ENCODE assay signal across 17 cellular contexts in the genomic region with DNA sequence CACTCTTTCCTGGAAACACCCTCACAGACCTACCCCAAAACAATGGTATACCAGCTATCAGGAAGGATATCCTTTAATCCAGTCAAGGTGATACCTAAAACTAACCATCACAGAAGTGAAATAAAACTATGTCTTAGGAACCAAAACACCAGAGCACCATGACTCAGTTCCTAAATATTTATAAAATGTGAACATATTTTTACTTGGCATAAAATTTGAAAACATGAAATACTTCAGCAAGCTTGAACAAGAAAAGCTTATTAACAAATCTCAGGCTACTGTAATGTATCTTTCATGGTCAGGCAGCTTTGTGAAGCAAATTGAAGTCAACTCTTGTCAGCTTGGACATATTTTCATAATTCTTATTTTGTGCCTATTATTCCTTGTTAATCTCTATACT.
A peak's percentile ranks its signal among the peaks of the same experiment; 100 is the strongest.
DNase-seq lines count a peak whose midpoint lies in the region; ATAC-seq, FAIRE-seq and TF ChIP-seq lines count a peak whose summit lies in the region.
"Had no signal": no experiment of that assay in that cellular context is flagged by ENCODE, and none has a peak within 500 bp of the region (broad histone marks: within the 10 kb centered on the region; RNA-seq: fewer than 3 reads in every experiment).

No MANE protein-coding gene starts in this region.

- peak overlapping the region; percentile 96 for H3K27ac ChIP-seq in RWPE2 (ENCODE audit: poor library complexity, severe bottlenecking)
- peak overlapping the region; percentile 89 to 97 for H3K27ac ChIP-seq in esophagus (ENCODE audit: low read depth in 2 of 2, low read length in 1 of 2)
- H3K27ac ChIP-seq: heart left ventricle, vagina had no signal

- TF ChIP-seq CTCF in D721Med (IDR thresholded peaks at IDR 0.05; ENCODE audit: insufficient read depth, missing control alignments) = no peak
- no peak for TF ChIP-seq CTCF in RWPE2 (IDR thresholded peaks at IDR 0.05; ENCODE audit: poor library complexity, severe bottlenecking)

- H3K9me3 ChIP-seq in RWPE2 (ENCODE audit: severe bottlenecking) (no peaks in the 10 kb centered on the region), esophagus (ENCODE audit: control insufficient read depth in 2 of 2, insufficient read depth in 1 of 2, low read depth in 1 of 2, low read length in 1 of 2) (no peaks in the 10 kb centered on the region)
- H3K9me3 ChIP-seq: heart left ventricle, vagina had no signal

- H3K36me3 ChIP-seq in RWPE2 (ENCODE audit: low read depth) = no peaks in the 10 kb centered on the region
- no peaks in the 10 kb centered on the region for H3K36me3 ChIP-seq in esophagus (ENCODE audit: control insufficient read depth in 2 of 2, insufficient read depth in 2 of 2, low read length in 1 of 2)
- H3K36me3 ChIP-seq: heart left ventricle, vagina had no signal

- ATAC-seq in RWPE2 (ENCODE audit: low read depth) (peak; percentile 49), Right ventricle myocardium inferior (no peak), HG03039 (IDR thresholded peaks at IDR 0.05; ENCODE audit: unreplicated experiment) (no peak)
- ATAC-seq: activated CD8-positive, alpha-beta memory T cell treated with anti-CD3 and anti-CD28 coated beads, Interleukin-2, amount 10 ng/mL, durations not matched to agents 7 days and 5 days; heart left ventricle; K562 had no signal

- no peak overlapping the region for H3K4me3 ChIP-seq in RWPE2 (ENCODE audit: severe bottlenecking)
- no peak overlapping the region for H3K4me3 ChIP-seq in esophagus (ENCODE audit: low read depth in 1 of 2, low read length in 2 of 2)
- H3K4me3 ChIP-seq: heart left ventricle, K562, lung, vagina had no signal

- peak; percentile 95 for FAIRE-seq in D721Med (lab: Jason Lieb, UNC)
- FAIRE-seq: K562 had no signal

- H3K4me1 ChIP-seq in RWPE2 (ENCODE audit: insufficient read depth, poor library complexity, severe bottlenecking) (peaks cover 47% of the 10 kb centered on the region), esophagus (ENCODE audit: control insufficient read depth in 2 of 2, insufficient read depth in 2 of 2, low read length in 1 of 2) (peaks cover 0 to 4% of the 10 kb centered on the region in 2 donors)

- DNase-seq in D721Med (ENCODE audit: insufficient read length, low spot score) (no peak), RWPE2 (ENCODE audit: low spot score) (no peak), kidney tubule cell (ENCODE audit: low spot score) (peak; percentile 16), ureter (ENCODE audit: low spot score) (no peak), Right ventricle myocardium inferior (ENCODE audit: missing footprints) (no peak), HK-2 (ENCODE audit: unreplicated experiment) (no peak)
- DNase-seq: activated CD8-positive, alpha-beta memory T cell treated with anti-CD3 and anti-CD28 coated beads, Interleukin-2, amount 10 ng/mL, durations not matched to agents 7 days and 5 days; CD8-positive, alpha-beta memory T cell; cerebellar nuclear complex; heart left ventricle; immature natural killer cell; NCI-H748 treated with DMSO at 0.1 percent for 48 hours had no signal

- H3K27me3 ChIP-seq in RWPE2 (ENCODE audit: insufficient read depth, poor library complexity, severe bottlenecking) (no peaks in the 10 kb centered on the region), esophagus (ENCODE audit: control insufficient read depth in 1 of 2, insufficient read depth in 2 of 2, low read length in 2 of 2) (no peaks in the 10 kb centered on the region)
- H3K27me3 ChIP-seq: heart left ventricle, vagina had no signal

- intact Hi-C loops in Right ventricle myocardium inferior (cut with DNase I) = no loop called here
